ENCODE assay signal across 8 cellular contexts in the genomic region with DNA sequence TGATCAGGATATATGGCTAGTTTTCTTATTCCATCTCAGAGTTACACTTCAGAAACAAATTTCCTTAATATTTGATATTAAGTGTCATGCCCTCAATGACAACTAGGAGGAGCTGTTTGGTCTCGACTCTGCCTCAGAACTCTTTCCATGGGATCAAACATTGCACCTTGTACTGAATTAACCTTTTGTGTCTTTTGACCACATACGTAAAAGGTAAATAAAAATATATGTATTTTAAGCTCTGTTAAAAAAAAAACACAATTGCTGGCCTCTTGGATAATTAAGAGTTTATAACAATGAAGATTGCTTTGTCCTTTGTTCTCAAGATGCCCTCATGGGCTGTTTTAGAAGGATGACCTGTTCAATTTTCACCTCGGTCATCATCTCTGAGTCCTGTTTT. TPM values are rescaled to one million over a fixed set of nuclear protein-coding genes. Genes with fewer than 3 reads are reported as not detected.
DNase-seq lines count a peak whose midpoint lies in the region; ATAC-seq and TF ChIP-seq lines count a peak whose summit lies in the region.

No MANE protein-coding gene starts in this region.

- H3K9me2 ChIP-seq in PC-9 (ENCODE audit: insufficient read depth), result no peaks in the 10 kb centered on the region

- no peak for TF ChIP-seq POLR2A in gastrocnemius medialis (IDR thresholded peaks at IDR 0.05)

- BruUV-seq in PC-9 (replicated peaks; lab: Mats Ljungman, UMichigan), result no TSS peak

- H3F3A ChIP-seq in PC-9 (ENCODE audit: insufficient read depth, low read depth), result no peaks in the 10 kb centered on the region

- intact Hi-C loops in PC-9 (cut with micrococcal nuclease; ENCODE audit: unreplicated experiment) (loop anchor here (1.0 to 5.0 kb wide), 3 partner anchors 183 to 466 kb away; no protein-coding TSS in a partner anchor), gastrocnemius medialis (cut with DNase I; ENCODE audit: low total_unique reads) (loop anchor here (1.0 kb wide), 2 partner anchors 466 to 477 kb away; no protein-coding TSS in a partner anchor)

- ATAC-seq in HG03159 (IDR thresholded peaks at IDR 0.05; ENCODE audit: unreplicated experiment) (peak; percentile 78), gastrocnemius medialis (no peak)

- in situ Hi-C loops in GM13977 (cut with MboI; ENCODE audit: low pct_unique_long_range_greater_than_20kb, low sequenced_read_pairs, unreplicated experiment), result no loop called here
- in situ Hi-C loops in gastrocnemius medialis (cut with MboI; ENCODE audit: low sequenced_read_pairs in 4 of 4), result loop anchor here in 3 of 4 donors (5.0 to 10.0 kb wide), 3 partner anchors 460 to 470 kb away; no protein-coding TSS in a partner anchor

- no peak overlapping the region for H2AFZ ChIP-seq in PC-9

- no peaks in the 10 kb centered on the region for H3K79me2 ChIP-seq in PC-9 (ENCODE audit: low read depth)

- no peaks in the 10 kb centered on the region for H4K20me1 ChIP-seq in PC-9 (ENCODE audit: insufficient read depth)

- POLR2A ChIA-PET in PC-9 (lab: Charles Lee; ENCODE audit: unreplicated experiment), result interaction anchor here (0.7 kb wide), 1 partner anchor 223 kb away, joined by 6 read pairs; no protein-coding TSS in a partner anchor

- DNase-seq in AG09309 (ENCODE audit: low read depth) (no peak), GM13977 (ENCODE audit: low spot score) (peak; percentile 41), PC-9 (no peak), fibroblast of peridontal ligament (ENCODE audit: extremely low read depth) (peak; percentile 62), gastrocnemius medialis (no peak)
- no peak for DNase-seq in activated CD4-positive, CD25-positive, alpha-beta regulatory T cell (lab: John Stamatoyannopoulos, UW)
- no peak for DNase-seq in central memory CD4-positive, alpha-beta T cell

- H3K27ac ChIP-seq in PC-9 (no peak overlapping the region), gastrocnemius medialis (no peak overlapping the region)

- H3K4me3 ChIP-seq in AG09309 (ENCODE audit: control insufficient read depth, low read depth, low read length) (no peak overlapping the region), PC-9 (no peak overlapping the region), gastrocnemius medialis (no peak overlapping the region)

- CTCF ChIA-PET in PC-9 (lab: Charles Lee), result interaction anchor here (0.6 to 1.4 kb wide), 6 partner anchors 120 to 458 kb away, joined by 3 to 4 read pairs (median 3); no protein-coding TSS in a partner anchor

- H3K9me3 ChIP-seq in PC-9 (ENCODE audit: insufficient read depth, low read depth) (peaks cover 5% of the 10 kb centered on the region; the same call in 1 of the 2 replicates), gastrocnemius medialis (no peaks in the 10 kb centered on the region)

- TF ChIP-seq CTCF in AG09309 (IDR thresholded peaks at IDR 0.05; ENCODE audit: control insufficient read depth, insufficient read depth, low read depth, low read length, missing control alignments) (peak; percentile 73), GM13977 (IDR thresholded peaks at IDR 0.05; ENCODE audit: extremely low read depth, insufficient read depth, missing control alignments) (peak; percentile 76), PC-9 (conservative IDR thresholded peaks at IDR 0.05) (peak; percentile 96), gastrocnemius medialis (IDR thresholded peaks at IDR 0.05 in 4 of 5, conservative IDR thresholded peaks at IDR 0.05 in 1 of 5) (peak; percentile 52 to 68 (median 55))

- H3K36me3 ChIP-seq in PC-9 (ENCODE audit: low read depth) (no peaks in the 10 kb centered on the region), gastrocnemius medialis (no peaks in the 10 kb centered on the region)

- H3K27me3 ChIP-seq in PC-9 (ENCODE audit: insufficient read depth, low read depth) (no peaks in the 10 kb centered on the region), gastrocnemius medialis (no peaks in the 10 kb centered on the region)

- H3K4me1 ChIP-seq in PC-9 (replicated peaks; ENCODE audit: insufficient read depth) (no peaks in the 10 kb centered on the region), gastrocnemius medialis (no peaks in the 10 kb centered on the region)

- no peak overlapping the region for H3K4me2 ChIP-seq in PC-9

RNA-seq across cellular contexts. Expression of a gene that starts 18.7 kb away (rescaled TPM):
- total RNA-seq in PC-9 (2021) (39.4 and 42.5 TPM in 2 replicates), gastrocnemius medialis (100 to 1,000 TPM in 1 of 4 donors, 10 to 100 TPM in 3; 24.8 to 341 (median 58.6) TPM)

Comparison
In these comparisons a context has a peak if more than half of its experiments do, and no peak if none do; other contexts are left out.
1. DNase-seq: peak in GM13977 (single experiment) and fibroblast of peridontal ligament (single experiment); none in AG09309 (single experiment), PC-9 (0 of 2), gastrocnemius medialis (0 of 2), activated CD4-positive, CD25-positive, alpha-beta regulatory T cell (0 of 4) and central memory CD4-positive, alpha-beta T cell (single experiment).
2. Peak in every context shown above with its lines, with median percentiles within 50 percentile points of each other: CTCF ChIP-seq.